In the genomic region with DNA sequence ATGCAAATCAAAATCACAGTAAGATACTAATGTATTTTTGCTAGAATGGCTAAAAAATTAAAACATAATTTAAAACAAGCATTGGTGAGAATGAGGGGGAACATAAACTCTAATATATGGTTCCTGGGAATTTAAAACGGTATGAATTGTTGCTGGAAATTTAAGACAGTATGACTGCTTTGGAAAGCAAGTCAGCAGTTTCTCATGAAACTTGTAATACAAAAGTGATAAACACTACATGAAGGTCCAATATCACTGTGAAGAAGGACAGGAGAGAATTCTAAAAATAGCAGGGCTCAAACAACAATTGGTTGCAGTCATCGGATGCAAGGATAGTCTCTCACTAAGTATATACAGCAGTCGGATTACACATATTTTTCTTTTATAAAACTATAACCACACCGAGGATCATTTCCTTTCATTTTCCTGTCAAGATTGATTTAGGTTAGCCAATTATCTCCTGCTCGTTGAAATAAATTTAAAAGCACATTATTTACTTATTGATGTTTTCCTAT, we compare ENCODE assay signal across 26 cellular contexts. TPM values are rescaled to one million over a fixed set of nuclear protein-coding genes. Genes with fewer than 3 reads are reported as not detected.
DNase-seq lines count a peak whose midpoint lies in the region; ATAC-seq, FAIRE-seq and TF ChIP-seq lines count a peak whose summit lies in the region.
"Had no signal": no experiment of that assay in that cellular context is flagged by ENCODE, and none has a peak within 500 bp of the region (broad histone marks: within the 10 kb centered on the region; RNA-seq: fewer than 3 reads in every experiment).

No MANE protein-coding gene starts in this region.

- H3K27me3 Mint-ChIP-seq in neural progenitor cell (ENCODE audit: insufficient read depth, low read depth) = peaks cover 11% of the 10 kb centered on the region
- H3K27me3 Mint-ChIP-seq in CD14-positive monocyte (ENCODE audit: low read depth in 3 of 3) = peaks cover 57 to 66% (median 65%) of the 10 kb centered on the region in 3 donors

- H2BK5ac ChIP-seq in H1 (ENCODE audit: low read depth, low read length) = no peak overlapping the region

- H3K56ac ChIP-seq in H1 (replicated peaks; ENCODE audit: insufficient read length, low read depth, low read length) = no peak overlapping the region

- H3K27me3 ChIP-seq in HUES64 (ENCODE audit: insufficient read depth, low read length) (peaks cover 10% of the 10 kb centered on the region; the same call in 1 of the 2 replicates), H1 (replicated peaks in 1 of 4; ENCODE audit: control insufficient read depth in 3 of 4, extremely low read depth in 1 of 4, insufficient read depth in 3 of 4, low read length in 3 of 4) (no peaks in the 10 kb centered on the region), neural progenitor cell (peaks cover 16% of the 10 kb centered on the region)
- H3K27me3 ChIP-seq: ovary had no signal

- no peak overlapping the region for H2BK15ac ChIP-seq in H1 (ENCODE audit: low read length)

- peak overlapping the region; percentile 6; the same call in 1 of the 2 replicates for H3K9ac ChIP-seq in HUES64 (ENCODE audit: low read depth, low read length)
- H3K9ac ChIP-seq in H1 (replicated peaks in 1 of 4; ENCODE audit: extremely low read depth in 1 of 4, low read depth in 3 of 4, low read length in 3 of 4) = no peak overlapping the region
- no peak overlapping the region for H3K9ac ChIP-seq in neural progenitor cell
- H3K9ac ChIP-seq: KMS-11 had no signal

- no peak overlapping the region for H2BK20ac ChIP-seq in H1 (ENCODE audit: low read length)

- H3K4me1 Mint-ChIP-seq in neural progenitor cell (peaks cover 7% of the 10 kb centered on the region), CD14-positive monocyte (no peaks in the 10 kb centered on the region)
- H3K4me1 Mint-ChIP-seq: activated CD4-positive, alpha-beta T cell treated with anti-CD3 and anti-CD28 coated beads, Interleukin-2, amount 10 ng/mL, durations not matched to agents 7 days and 5 days had no signal

- peaks cover 25% of the 10 kb centered on the region for H3F3A ChIP-seq in neural progenitor cell (ENCODE audit: low read depth)

- H3K23ac ChIP-seq in H1 (ENCODE audit: insufficient read length) = no peak overlapping the region

- DNase-seq in H1 (ENCODE audit: low read depth in 1 of 2, low spot score in 2 of 2) (no peak), neural progenitor cell (ENCODE audit: low spot score) (no peak), dedifferentiated amniotic fluid mesenchymal stem cell (ENCODE audit: extremely low spot score) (no peak), CD14-positive monocyte (ENCODE audit: low spot score) (no peak), left ventricle myocardium superior (no peak)
- DNase-seq: activated CD4-positive, alpha-beta T cell treated with anti-CD3 and anti-CD28 coated beads, Interleukin-2, amount 10 ng/mL, durations not matched to agents 7 days and 5 days; activated naive CD8-positive, alpha-beta T cell treated with anti-CD3 and anti-CD28 coated beads, Interleukin-2, amount 10 ng/mL, durations not matched to agents 7 days and 5 days; AML-193; DMS153; heart left ventricle; immature natural killer cell; left ventricle myocardium inferior; natural killer cell; NCI-H1436 treated with DMSO at 0.1 percent for 48 hours; NCI-H2107; NCI-H526 treated with DMSO at 0.1 percent for 48 hours; ovary; right cardiac atrium; stimulated activated naive CD8-positive, alpha-beta T cell treated with anti-CD3 and anti-CD28 coated beads, Interleukin-15, Interleukin-2, amounts not matched to agents 100 U/mL and 50 U/mL, for 24 hours had no signal

- H3K14ac ChIP-seq in H1 (ENCODE audit: insufficient read length) = no peak overlapping the region

- CTCF ChIA-PET in H1 (lab: Charles Lee; ENCODE audit: partially characterized antibody) = no interaction called here

- H3K27ac ChIP-seq in HUES64 (ENCODE audit: low read depth, low read length) (no peak overlapping the region), H1 (ENCODE audit: low read depth, low read length) (no peak overlapping the region), neural progenitor cell (no peak overlapping the region)
- H3K27ac ChIP-seq: epithelial cell of prostate, heart left ventricle, KMS-11, left ventricle myocardium inferior, ovary had no signal

- no peak overlapping the region for H4K91ac ChIP-seq in H1 (replicated peaks; ENCODE audit: insufficient read length, low read length)

- no peak overlapping the region for H3K18ac ChIP-seq in H1 (ENCODE audit: extremely low read depth, low read length)

- H3K4me3 ChIP-seq in GM08714 (ENCODE audit: low read length) = peak overlapping the region; percentile 21; the same call in 1 of the 2 replicates
- H3K4me3 ChIP-seq in HUES64 (ENCODE audit: low read length) = peak overlapping the region; percentile 67
- peak overlapping the region; percentile 51 to 65 (median 59); a peak in 7 of 8 replicates for H3K4me3 ChIP-seq in H1 (ENCODE audit: extremely low read depth in 1 of 4, insufficient read depth in 2 of 4, low read depth in 3 of 4, low read length in 4 of 4)
- peak overlapping the region; percentile 48 for H3K4me3 ChIP-seq in neural progenitor cell
- H3K4me3 ChIP-seq: heart left ventricle, left ventricle myocardium inferior, ovary had no signal

- H3K4ac ChIP-seq in H1 (replicated peaks; ENCODE audit: insufficient read length, low read depth, low read length) = no peak overlapping the region

- H3K36me3 ChIP-seq in HUES64 (ENCODE audit: insufficient read depth, low read length) (no peaks in the 10 kb centered on the region), H1 (ENCODE audit: control insufficient read depth in 2 of 4, insufficient read depth in 4 of 4, low read length in 3 of 4) (no peaks in the 10 kb centered on the region), neural progenitor cell (no peaks in the 10 kb centered on the region)
- H3K36me3 ChIP-seq: heart left ventricle, left ventricle myocardium inferior, ovary had no signal

- peak overlapping the region; percentile 55 to 67; a peak in 3 of 4 replicates for H3K4me2 ChIP-seq in H1 (ENCODE audit: insufficient read depth in 1 of 2, low read depth in 2 of 2, low read length in 2 of 2)
- no peak overlapping the region for H3K4me2 ChIP-seq in neural progenitor cell
- H3K4me2 ChIP-seq: KMS-11 had no signal

- no peak overlapping the region for H4K8ac ChIP-seq in H1 (ENCODE audit: extremely low read depth, insufficient read depth, low read length)

- H2BK12ac ChIP-seq in H1 (ENCODE audit: low read depth, low read length) = no peak overlapping the region

- 87% methylated on average over 4 of the region's 5 CpGs for WGBS in HUES64
- WGBS in H1 (ENCODE audit: extremely low coverage in 1 of 2, insufficient coverage in 1 of 2, insufficient read length in 1 of 2, insufficient replicate concordance in 2 of 2, low coverage in 1 of 2, low lambda C conversion rate in 2 of 2, missing lambda C conversion rate in 1 of 2), 2 experiments = 72% methylated on average over 5 of the region's 5 CpGs; no CpG with 5 or more reads in 1 of the 2 experiments

- POLR2A ChIA-PET in H1 (lab: Charles Lee; ENCODE audit: partially characterized antibody) = interaction anchor here (1.0 kb wide), 1 partner anchor 12 kb away, joined by 3 read pairs; no protein-coding TSS in a partner anchor

- no peak overlapping the region for H2AK5ac ChIP-seq in H1 (ENCODE audit: low read depth, low read length)

- no peaks in the 10 kb centered on the region for H3K79me2 ChIP-seq in H1 (ENCODE audit: control insufficient read depth in 1 of 2, insufficient read depth in 2 of 2, low read length in 2 of 2)
- H3K79me2 ChIP-seq in neural progenitor cell (ENCODE audit: low read depth) = no peaks in the 10 kb centered on the region

- TF ChIP-seq CTCF in H1 (IDR thresholded peaks at IDR 0.05; ENCODE audit: control extremely low read depth in 1 of 3, insufficient read depth in 1 of 3, low read depth in 1 of 3, low read length in 3 of 3) (no peak), neural progenitor cell (IDR thresholded peaks at IDR 0.05) (no peak), CD14-positive monocyte (IDR thresholded peaks at IDR 0.05) (no peak)

- no peak overlapping the region for H2BK120ac ChIP-seq in H1 (replicated peaks; ENCODE audit: low read depth, low read length)

- H3K4me1 ChIP-seq in HUES64 (ENCODE audit: insufficient read depth, low read length) (peaks cover 3% of the 10 kb centered on the region; the same call in 1 of the 2 replicates), H1 (replicated peaks in 1 of 4; ENCODE audit: control insufficient read depth in 3 of 4, insufficient read depth in 4 of 4, low read length in 3 of 4) (peaks cover 0 to 4% (median 0%) of the 10 kb centered on the region in 4 experiments; a peak in 1 of 7 replicates), neural progenitor cell (no peaks in the 10 kb centered on the region)
- H3K4me1 ChIP-seq: heart left ventricle, left ventricle myocardium inferior had no signal

- TF ChIP-seq RAD21 in H1 (IDR thresholded peaks at IDR 0.05 in 1 of 2, conservative IDR thresholded peaks at IDR 0.05 in 1 of 2; ENCODE audit: low read depth in 2 of 2, low read length in 2 of 2) = no peak

- H3K9me3 Mint-ChIP-seq in neural progenitor cell (peaks cover 5% of the 10 kb centered on the region), CD14-positive monocyte (peaks cover 2 to 35% (median 23%) of the 10 kb centered on the region in 7 donors)
- H3K9me3 Mint-ChIP-seq: natural killer cell; T-helper 2 cell treated with Interferon-gamma antibody and Interleukin-4, amounts not matched to agents 5 μg/mL and 100 μg/mL, for 36 hours had no signal

- H3K9me3 ChIP-seq in HUES64 (ENCODE audit: insufficient read depth, low read depth, low read length) (no peaks in the 10 kb centered on the region), H1 (ENCODE audit: insufficient read depth in 2 of 2, low read depth in 1 of 2, low read length in 1 of 2) (no peaks in the 10 kb centered on the region), neural progenitor cell (ENCODE audit: low read depth) (no peaks in the 10 kb centered on the region)
- H3K9me3 ChIP-seq: heart left ventricle had no signal

- no peaks in the 10 kb centered on the region for H4K20me1 ChIP-seq in H1 (replicated peaks in 1 of 2; ENCODE audit: control insufficient read depth in 1 of 2, insufficient read depth in 2 of 2, low read length in 2 of 2)
- no peaks in the 10 kb centered on the region for H4K20me1 ChIP-seq in neural progenitor cell (ENCODE audit: low read depth)

- H3K79me1 ChIP-seq in H1 (ENCODE audit: low read depth, low read length) = no peaks in the 10 kb centered on the region

- peak overlapping the region; percentile 90 for H2AFZ ChIP-seq in H1 (ENCODE audit: low read length)
- no peak overlapping the region for H2AFZ ChIP-seq in neural progenitor cell (replicated peaks)

- TF ChIP-seq EP300 in H1 (IDR thresholded peaks at IDR 0.05; ENCODE audit: borderline replicate concordance in 1 of 2, low read depth in 2 of 2, low read length in 2 of 2) = no peak

- ATAC-seq in left ventricle myocardium superior = no peak
- ATAC-seq: heart left ventricle; natural killer cell; right cardiac atrium; stimulated activated naive CD8-positive, alpha-beta T cell treated with anti-CD3 and anti-CD28 coated beads, Interleukin-15, Interleukin-2, amounts not matched to agents 100 U/mL and 50 U/mL, for 24 hours had no signal

- no peaks in the 10 kb centered on the region for H3K23me2 ChIP-seq in H1 (ENCODE audit: low read depth, low read length)

- no peak for FAIRE-seq in H1 (lab: Jason Lieb, UNC)

- TF ChIP-seq POLR2A in H1 (IDR thresholded peaks at IDR 0.05; ENCODE audit: control extremely low read depth in 1 of 2, low read depth in 2 of 2, low read length in 2 of 2) = no peak

- intact Hi-C loops in CD14-positive monocyte (cut with micrococcal nuclease) = no loop called here
- intact Hi-C loops in left ventricle myocardium superior (cut with micrococcal nuclease) = no loop called here

- H3K4me3 Mint-ChIP-seq in neural progenitor cell (peak overlapping the region; percentile 76), CD14-positive monocyte (peak overlapping the region in 1 of 2 donors; percentile 62)
- H3K4me3 Mint-ChIP-seq: activated CD4-positive, alpha-beta T cell treated with anti-CD3 and anti-CD28 coated beads, Interleukin-2, amount 10 ng/mL, durations not matched to agents 7 days and 5 days; activated naive CD8-positive, alpha-beta T cell treated with anti-CD3 and anti-CD28 coated beads, Interleukin-2, amount 10 ng/mL, durations not matched to agents 7 days and 5 days; immature natural killer cell; natural killer cell; T-helper 2 cell treated with Interferon-gamma antibody and Interleukin-4, amounts not matched to agents 5 μg/mL and 100 μg/mL, for 36 hours had no signal

- no peak overlapping the region for H3K27ac Mint-ChIP-seq in neural progenitor cell
- no peak overlapping the region for H3K27ac Mint-ChIP-seq in CD14-positive monocyte
- H3K27ac Mint-ChIP-seq: activated CD4-positive, alpha-beta T cell treated with anti-CD3 and anti-CD28 coated beads, Interleukin-2, amount 10 ng/mL, durations not matched to agents 7 days and 5 days; activated naive CD8-positive, alpha-beta T cell treated with anti-CD3 and anti-CD28 coated beads, Interleukin-2, amount 10 ng/mL, durations not matched to agents 7 days and 5 days; activated T-helper 2 cell treated with anti-CD3 and anti-CD28 coated beads, Interferon-gamma antibody, Interleukin-2, Interleukin-4, amounts not matched to agents 10 μg/mL and 5 μg/mL and 100 μg/mL, durations not matched to agents 14 hours and 24 hours and 36 hours; immature natural killer cell; natural killer cell; T-helper 2 cell treated with Interferon-gamma antibody and Interleukin-4, amounts not matched to agents 5 μg/mL and 100 μg/mL, for 36 hours had no signal

- H4K5ac ChIP-seq in H1 (ENCODE audit: insufficient read length, low read depth, low read length) = no peak overlapping the region

- peaks cover 2% of the 10 kb centered on the region for H3K36me3 Mint-ChIP-seq in neural progenitor cell
- no peaks in the 10 kb centered on the region for H3K36me3 Mint-ChIP-seq in CD14-positive monocyte
- H3K36me3 Mint-ChIP-seq: activated naive CD8-positive, alpha-beta T cell treated with anti-CD3 and anti-CD28 coated beads, Interleukin-2, amount 10 ng/mL, durations not matched to agents 7 days and 5 days; natural killer cell had no signal

RNA-seq across cellular contexts. Expression of a gene that starts 18.5 kb away (rescaled TPM):
- polyA plus RNA-seq in HUES64 (2013, experiment 1 of 2) = 8.0 TPM
- 8.5 TPM for polyA plus RNA-seq in HUES64 (2013, experiment 2 of 2)
- total RNA-seq in H1 (2021; fragmentation: NEBNext Ultra II Directional; extraction: Animal tissue kit (Norgen Biotek cat#: 25700)) = 19.2 and 20.2 TPM in 2 replicates
- 38.9 and 39.6 TPM in 2 replicates for polyA plus RNA-seq in H1 (2011; rRNA removed)
- 48.8 TPM for polyA plus RNA-seq in H1 (2011; cell fraction: cytosol; rRNA removed)
- polyA plus RNA-seq in H1 (2011; cell fraction: nucleus; rRNA removed) = 23.7 TPM
- 15.7 to 20.6 TPM (median 19.8 TPM) in 4 replicates for polyA plus RNA-seq in H1 (2012, experiment 1 of 2)
- polyA plus RNA-seq in H1 (2012, experiment 2 of 2) = 23.1 TPM
- 15.2 TPM for polyA plus RNA-seq in H1 (2013, experiment 1 of 2)
- polyA plus RNA-seq in H1 (2013, experiment 2 of 2) = 16.0 TPM
- polyA minus RNA-seq in H1 (2011; rRNA and poly(A)+ RNA removed) = 27.4 and 34.3 TPM in 2 replicates
- 5.1 TPM for polyA minus RNA-seq in H1 (2011; cell fraction: cytosol; rRNA and poly(A)+ RNA removed)
- 11.7 TPM for polyA minus RNA-seq in H1 (2011; cell fraction: nucleus; rRNA and poly(A)+ RNA removed)
- total RNA-seq in neural progenitor cell (ENCODE audit: low replicate concordance) = 4.3 and 7.2 TPM in 2 replicates
- polyA plus RNA-seq in CD14-positive monocyte = not detected
- total RNA-seq in left ventricle myocardium superior = not detected
- total RNA-seq: cerebellum had no signal
- polyA plus RNA-seq: heart left ventricle had no signal
